11 cellular contexts compared by ENCODE assay signal in genomic region chr9:96646081-96646991, GRCh38. TPM values are rescaled to one million over a fixed set of nuclear protein-coding genes. Genes with fewer than 3 reads are reported as not detected.
DNase-seq lines count a peak whose midpoint lies in the region; ATAC-seq and TF ChIP-seq lines count a peak whose summit lies in the region.
"Had no signal": no experiment of that assay in that cellular context is flagged by ENCODE, and none has a peak within 500 bp of the region (broad histone marks: within the 10 kb centered on the region; RNA-seq: fewer than 3 reads in every experiment).

No MANE protein-coding gene starts in this region.

- H3K36me3 Mint-ChIP-seq in stimulated activated memory B cell treated with anti-CD40 and anti-IgM and Interleukin-4, amounts not matched to agents 10 μg/mL and 1 μg/mL and 100 μg/mL, for 72 hours = peaks cover 48% of the 10 kb centered on the region

- H3K4me3 ChIP-seq in gastroesophageal sphincter = no peak overlapping the region

- TF ChIP-seq POLR2A in gastroesophageal sphincter (IDR thresholded peaks at IDR 0.05) = no peak

- H3K27me3 Mint-ChIP-seq in stimulated activated memory B cell treated with anti-CD40 and anti-IgM and Interleukin-4, amounts not matched to agents 10 μg/mL and 1 μg/mL and 100 μg/mL, for 72 hours = no peaks in the 10 kb centered on the region
- H3K27me3 Mint-ChIP-seq: activated naive CD8-positive, alpha-beta T cell treated with anti-CD3 and anti-CD28 coated beads, Interleukin-2, amount 10 ng/mL, durations not matched to agents 7 days and 5 days had no signal

- H3K9me3 ChIP-seq in gastroesophageal sphincter = no peaks in the 10 kb centered on the region

- no peak overlapping the region for H3K4me3 Mint-ChIP-seq in stimulated activated memory B cell treated with anti-CD40 and anti-IgM and Interleukin-4, amounts not matched to agents 10 μg/mL and 1 μg/mL and 100 μg/mL, for 72 hours
- H3K4me3 Mint-ChIP-seq: activated naive CD8-positive, alpha-beta T cell treated with anti-CD3 and anti-CD28 coated beads, Interleukin-2, amount 10 ng/mL, durations not matched to agents 7 days and 5 days; T-helper 2 cell treated with Interferon-gamma antibody and Interleukin-4, amounts not matched to agents 5 μg/mL and 100 μg/mL, for 36 hours had no signal

- TF ChIP-seq CTCF in gastroesophageal sphincter (IDR thresholded peaks at IDR 0.05) = no peak

- DNase-seq in GM03348 (ENCODE audit: low spot score) (peak; percentile 81), SIG-M5 (lab: John Stamatoyannopoulos, UW) (peak; percentile 94), GM19238 (ENCODE audit: insufficient read length, low spot score) (no peak)
- no peak for DNase-seq in activated CD8-positive, alpha-beta memory T cell treated with anti-CD3 and anti-CD28 coated beads for 24 hours
- DNase-seq: activated naive CD8-positive, alpha-beta T cell treated with anti-CD3 and anti-CD28 coated beads, Interleukin-2, amount 10 ng/mL, durations not matched to agents 7 days and 5 days; NCI-H1436 had no signal

- peak overlapping the region; percentile 44 to 70 (median 63) for H3K27ac ChIP-seq in gastroesophageal sphincter

- peaks cover 7% of the 10 kb centered on the region for H3K4me1 Mint-ChIP-seq in stimulated activated memory B cell treated with anti-CD40 and anti-IgM and Interleukin-4, amounts not matched to agents 10 μg/mL and 1 μg/mL and 100 μg/mL, for 72 hours
- H3K4me1 Mint-ChIP-seq: activated naive CD8-positive, alpha-beta T cell treated with anti-CD3 and anti-CD28 coated beads, Interleukin-2, amount 10 ng/mL, durations not matched to agents 7 days and 5 days had no signal

- ATAC-seq in gastroesophageal sphincter (peak; percentile 92), HG03354 (IDR thresholded peaks at IDR 0.05; ENCODE audit: poor library complexity, severe bottlenecking, unreplicated experiment) (no peak), HG03280 (IDR thresholded peaks at IDR 0.05; ENCODE audit: unreplicated experiment) (no peak)
- ATAC-seq in stimulated activated memory B cell treated with anti-CD40 and anti-IgM and Interleukin-4, amounts not matched to agents 10 μg/mL and 1 μg/mL and 100 μg/mL, for 72 hours = peak; percentile 89

- TF ChIP-seq EP300 in gastroesophageal sphincter (IDR thresholded peaks at IDR 0.05) = no peak

- H3K36me3 ChIP-seq in gastroesophageal sphincter = peaks cover 0 to 96% of the 10 kb centered on the region in 2 donors

- peak overlapping the region; percentile 66 for H3K27ac Mint-ChIP-seq in stimulated activated memory B cell treated with anti-CD40 and anti-IgM and Interleukin-4, amounts not matched to agents 10 μg/mL and 1 μg/mL and 100 μg/mL, for 72 hours
- H3K27ac Mint-ChIP-seq: activated naive CD8-positive, alpha-beta T cell treated with anti-CD3 and anti-CD28 coated beads, Interleukin-2, amount 10 ng/mL, durations not matched to agents 7 days and 5 days; T-helper 2 cell treated with Interferon-gamma antibody and Interleukin-4, amounts not matched to agents 5 μg/mL and 100 μg/mL, for 36 hours had no signal

- peaks cover 0 to 13% (median 0%) of the 10 kb centered on the region in 3 donors for H3K4me1 ChIP-seq in gastroesophageal sphincter

- H3K27me3 ChIP-seq in gastroesophageal sphincter = no peaks in the 10 kb centered on the region

- WGBS in gastroesophageal sphincter (ENCODE audit: low coverage in 1 of 2), 2 donors = 60 to 65% methylated on average over 10 to 11 of the region's 13 CpGs

- no peaks in the 10 kb centered on the region for H3K9me3 Mint-ChIP-seq in stimulated activated memory B cell treated with anti-CD40 and anti-IgM and Interleukin-4, amounts not matched to agents 10 μg/mL and 1 μg/mL and 100 μg/mL, for 72 hours
- H3K9me3 Mint-ChIP-seq: activated naive CD8-positive, alpha-beta T cell treated with anti-CD3 and anti-CD28 coated beads, Interleukin-2, amount 10 ng/mL, durations not matched to agents 7 days and 5 days; T-helper 2 cell treated with Interferon-gamma antibody and Interleukin-4, amounts not matched to agents 5 μg/mL and 100 μg/mL, for 36 hours had no signal

RNA-seq across cellular contexts. Expression of gene PRXL2C, which starts 8.8 kb away (rescaled TPM):
- 10 to 100 TPM; 17.7 to 39.7 (median 26.6) TPM for total RNA-seq in gastroesophageal sphincter

RNA-seq across cellular contexts. Expression of gene CDC14B, which starts 26.7 kb away (rescaled TPM):
- total RNA-seq in gastroesophageal sphincter = 10 to 100 TPM; 19.8 to 28.8 (median 23.6) TPM

Comparison
In these comparisons a context has a peak if more than half of its experiments do, and no peak if none do; other contexts are left out.
1. DNase-seq: peak in GM03348 (single experiment) and SIG-M5 (single experiment); none in activated CD8-positive, alpha-beta memory T cell treated with anti-CD3 and anti-CD28 coated beads for 24 hours (single experiment) and GM19238 (single experiment).
2. ATAC-seq: peak in gastroesophageal sphincter (single experiment) and stimulated activated memory B cell treated with anti-CD40 and anti-IgM and Interleukin-4, amounts not matched to agents 10 μg/mL and 1 μg/mL and 100 μg/mL, for 72 hours (single experiment); none in HG03354 (single experiment) and HG03280 (single experiment).